In the genomic region with DNA sequence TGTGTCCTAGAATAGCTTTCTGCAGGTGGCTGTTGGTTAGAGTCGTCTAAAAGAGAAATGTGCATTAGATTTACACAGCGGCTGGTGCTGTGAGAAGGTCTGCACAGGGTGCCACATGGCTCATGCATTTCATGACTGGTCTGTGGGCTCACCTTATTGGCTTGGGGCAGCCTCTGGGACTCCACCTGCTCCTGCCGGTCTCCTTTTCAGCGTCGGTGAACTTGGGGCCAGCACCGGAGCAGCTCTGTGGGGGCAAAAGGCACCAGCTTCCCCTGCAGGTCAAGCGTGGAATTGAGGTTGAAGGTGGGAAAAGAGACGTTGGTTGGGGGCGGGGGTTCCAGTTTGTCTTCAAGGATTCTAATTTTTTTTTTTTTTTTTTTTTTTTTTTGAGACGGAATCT, we compare ENCODE assay signal across 22 cellular contexts. TPM values are rescaled to one million over a fixed set of nuclear protein-coding genes. Genes with fewer than 3 reads are reported as not detected.
A peak's percentile ranks its signal among the peaks of the same experiment; 100 is the strongest.
DNase-seq lines count a peak whose midpoint lies in the region; ATAC-seq, FAIRE-seq and TF ChIP-seq lines count a peak whose summit lies in the region.
"Had no signal": no experiment of that assay in that cellular context is flagged by ENCODE, and none has a peak within 500 bp of the region (broad histone marks: within the 10 kb centered on the region; RNA-seq: fewer than 3 reads in every experiment).

No MANE protein-coding gene starts in this region.

- peaks cover 53% of the 10 kb centered on the region for H3K27me3 Mint-ChIP-seq in activated CD8-positive, alpha-beta T cell treated with anti-CD3 and anti-CD28 coated beads, Interleukin-2, amount 10 ng/mL, durations not matched to agents 7 days and 5 days (ENCODE audit: low read depth)

- no peaks in the 10 kb centered on the region for H3K9me3 ChIP-seq in lower lobe of right lung
- H3K9me3 ChIP-seq: gastrocnemius medialis, stomach, vagina had no signal

- H3K27ac Mint-ChIP-seq in activated CD8-positive, alpha-beta T cell treated with anti-CD3 and anti-CD28 coated beads, Interleukin-2, amount 10 ng/mL, durations not matched to agents 7 days and 5 days, result no peak overlapping the region
- H3K27ac Mint-ChIP-seq: activated naive CD8-positive, alpha-beta T cell had no signal

- no peak for DNase-seq in D721Med (ENCODE audit: insufficient read length, low spot score)
- peak; percentile 48 for DNase-seq in HEK293T (ENCODE audit: extremely low spot score)
- peak; percentile 24 for DNase-seq in activated CD8-positive, alpha-beta T cell treated with anti-CD3 and anti-CD28 coated beads, Interleukin-2, amount 10 ng/mL, durations not matched to agents 7 days and 5 days
- DNase-seq in lower lobe of right lung, result peak; percentile 24
- DNase-seq in hypothalamus (lab: John Stamatoyannopoulos, UW), result no peak
- no peak for DNase-seq in mucosa of gallbladder (ENCODE audit: low spot score)
- DNase-seq in NCI-H1694 treated with DMSO at 0.1 percent for 48 hours (lab: John Stamatoyannopoulos, UW), result no peak
- DNase-seq: C1 segment of cervical spinal cord; central memory CD4-positive, alpha-beta T cell; DMS79 treated with DMSO at 0.1 percent for 48 hours; gastrocnemius medialis; immature natural killer cell; NCI-H2081 treated with DMSO at 0.1 percent for 48 hours; stomach had no signal

- CTCF ChIA-PET in HEK293T (lab: Yijun Ruan, JAX), result interaction anchor here (0.7 to 1.1 kb wide), 4 partner anchors 26 to 842 kb away, joined by 3 to 4 read pairs (median 4); no protein-coding TSS in a partner anchor
- CTCF ChIA-PET in activated CD8-positive, alpha-beta T cell treated with anti-CD3 and anti-CD28 coated beads, Interleukin-2, amount 10 ng/mL, durations not matched to agents 7 days and 5 days (lab: Charles Lee), result no interaction called here

- FAIRE-seq in D721Med (lab: Jason Lieb, UNC), result no peak
- FAIRE-seq: GM12878 had no signal

- POLR2A ChIA-PET in HEK293T (lab: Yijun Ruan, JAX), result interaction anchor here (1.0 to 1.1 kb wide), 2 partner anchors 19 to 22 kb away, joined by 3 to 5 read pairs; partner anchors contain the start of gene CCDC8
- POLR2A ChIA-PET in activated CD8-positive, alpha-beta T cell treated with anti-CD3 and anti-CD28 coated beads, Interleukin-2, amount 10 ng/mL, durations not matched to agents 7 days and 5 days (lab: Charles Lee), result no interaction called here

- no peak for ATAC-seq in activated CD8-positive, alpha-beta T cell treated with anti-CD3 and anti-CD28 coated beads, Interleukin-2, amount 10 ng/mL, durations not matched to agents 7 days and 5 days
- ATAC-seq in lower lobe of right lung (no peak), HG03378 (IDR thresholded peaks at IDR 0.05; ENCODE audit: unreplicated experiment) (no peak)
- ATAC-seq: gastrocnemius medialis, GM12878, Right ventricle myocardium inferior had no signal

- no peaks in the 10 kb centered on the region for H3K9me3 Mint-ChIP-seq in activated CD8-positive, alpha-beta T cell treated with anti-CD3 and anti-CD28 coated beads, Interleukin-2, amount 10 ng/mL, durations not matched to agents 7 days and 5 days (ENCODE audit: insufficient read depth)
- H3K9me3 Mint-ChIP-seq: immature natural killer cell had no signal

- H3K4me1 Mint-ChIP-seq in activated CD8-positive, alpha-beta T cell treated with anti-CD3 and anti-CD28 coated beads, Interleukin-2, amount 10 ng/mL, durations not matched to agents 7 days and 5 days (ENCODE audit: low read depth), result peaks cover 25% of the 10 kb centered on the region

- no peak overlapping the region for H3K27ac ChIP-seq in lower lobe of right lung
- H3K27ac ChIP-seq: gastrocnemius medialis, parathyroid adenoma, stomach, vagina had no signal

- no peaks in the 10 kb centered on the region for H3K36me3 Mint-ChIP-seq in activated CD8-positive, alpha-beta T cell treated with anti-CD3 and anti-CD28 coated beads, Interleukin-2, amount 10 ng/mL, durations not matched to agents 7 days and 5 days (ENCODE audit: low read depth)
- H3K36me3 Mint-ChIP-seq: activated naive CD8-positive, alpha-beta T cell had no signal

- H3K27me3 ChIP-seq in lower lobe of right lung (ENCODE audit: low read depth), result peaks cover 57% of the 10 kb centered on the region
- H3K27me3 ChIP-seq: vagina had no signal

- intact Hi-C loops in lower lobe of right lung (cut with DNase I), result no loop called here

- no peaks in the 10 kb centered on the region for H3K36me3 ChIP-seq in lower lobe of right lung
- H3K36me3 ChIP-seq: gastrocnemius medialis, stomach, vagina had no signal

- TF ChIP-seq CTCF in D721Med (IDR thresholded peaks at IDR 0.05; ENCODE audit: insufficient read depth, missing control alignments) (peak; percentile 15), lower lobe of right lung (IDR thresholded peaks at IDR 0.05) (no peak)

- H3K4me3 ChIP-seq in lower lobe of right lung, result no peak overlapping the region
- H3K4me3 ChIP-seq: gastrocnemius medialis, GM12878, stomach, vagina had no signal

- H3K4me1 ChIP-seq in lower lobe of right lung, result peaks cover 3% of the 10 kb centered on the region
- H3K4me1 ChIP-seq: gastrocnemius medialis had no signal

- no peak overlapping the region for H3K4me3 Mint-ChIP-seq in activated CD8-positive, alpha-beta T cell treated with anti-CD3 and anti-CD28 coated beads, Interleukin-2, amount 10 ng/mL, durations not matched to agents 7 days and 5 days
- H3K4me3 Mint-ChIP-seq: activated naive CD8-positive, alpha-beta T cell; immature natural killer cell had no signal

TF ChIP-seq in HEK293T, 16 proteins besides CTCF, POLR2A, EP300 and RAD21:
- TF ChIP-seq L3MBTL2 (conservative IDR thresholded peaks at IDR 0.05) (no peak), ARNT (IDR thresholded peaks at IDR 0.05) (no peak), FOXK2 (IDR thresholded peaks at IDR 0.05) (no peak), ZNF384 (IDR thresholded peaks at IDR 0.05) (0 out of 2 replicates have a peak, but pooled peaks have one; percentile 24), CTBP1 (IDR thresholded peaks at IDR 0.05; ENCODE audit: borderline replicate concordance) (no peak)

RNA-seq across cellular contexts. Expression of gene PNMA8C, which starts 3.1 kb away (rescaled TPM):
- under 1 TPM in 1 of 2 experiments, not detected in 1; 0.08 TPM for total RNA-seq in activated CD8-positive, alpha-beta T cell treated with anti-CD3 and anti-CD28 coated beads, Interleukin-2, amount 10 ng/mL, durations not matched to agents 7 days and 5 days
- total RNA-seq in lower lobe of right lung (0.18 TPM), mucosa of gallbladder (1.4 TPM)
- total RNA-seq: gastrocnemius medialis; GM12878; mononuclear cell; Right ventricle myocardium inferior; T-helper 2 cell treated with Interferon-gamma antibody and Interleukin-4, amounts not matched to agents 100 ng/mL and 5 ng/mL, for 36 hours had no signal

RNA-seq across cellular contexts. Expression of gene CCDC8, which starts 18.5 kb away (rescaled TPM):
- not detected for total RNA-seq in activated CD8-positive, alpha-beta T cell treated with anti-CD3 and anti-CD28 coated beads, Interleukin-2, amount 10 ng/mL, durations not matched to agents 7 days and 5 days
- total RNA-seq in lower lobe of right lung (9.1 TPM), mucosa of gallbladder (8.5 TPM)
- total RNA-seq: mononuclear cell; T-helper 2 cell treated with Interferon-gamma antibody and Interleukin-4, amounts not matched to agents 100 ng/mL and 5 ng/mL, for 36 hours had no signal

RNA-seq across cellular contexts. Expression of gene PNMA8A, which starts 39.5 kb away (rescaled TPM):
- not detected for total RNA-seq in activated CD8-positive, alpha-beta T cell treated with anti-CD3 and anti-CD28 coated beads, Interleukin-2, amount 10 ng/mL, durations not matched to agents 7 days and 5 days
- 1.5 TPM for total RNA-seq in lower lobe of right lung
- total RNA-seq in mucosa of gallbladder, result 9.6 TPM
- total RNA-seq: mononuclear cell; T-helper 2 cell treated with Interferon-gamma antibody and Interleukin-4, amounts not matched to agents 100 ng/mL and 5 ng/mL, for 36 hours had no signal

Comparison
In these comparisons a context has a peak if more than half of its experiments do, and no peak if none do; other contexts are left out.
1. DNase-seq: peak in HEK293T (single experiment), activated CD8-positive, alpha-beta T cell treated with anti-CD3 and anti-CD28 coated beads, Interleukin-2, amount 10 ng/mL, durations not matched to agents 7 days and 5 days (single experiment) and lower lobe of right lung (single experiment); none in D721Med (single experiment), hypothalamus (0 of 51), mucosa of gallbladder (single experiment) and NCI-H1694 treated with DMSO at 0.1 percent for 48 hours (single experiment).